Comparison of ENCODE assay signal across 2 cellular contexts in genomic region chr5:87844449-87844848, GRCh38.
TF ChIP-seq lines count a peak whose summit lies in the region.

No MANE protein-coding gene starts in this region.

TF ChIP-seq in liver, 16 proteins besides CTCF, POLR2A, EP300 and RAD21 (continued from another document):
- TF ChIP-seq, protein P1, sequence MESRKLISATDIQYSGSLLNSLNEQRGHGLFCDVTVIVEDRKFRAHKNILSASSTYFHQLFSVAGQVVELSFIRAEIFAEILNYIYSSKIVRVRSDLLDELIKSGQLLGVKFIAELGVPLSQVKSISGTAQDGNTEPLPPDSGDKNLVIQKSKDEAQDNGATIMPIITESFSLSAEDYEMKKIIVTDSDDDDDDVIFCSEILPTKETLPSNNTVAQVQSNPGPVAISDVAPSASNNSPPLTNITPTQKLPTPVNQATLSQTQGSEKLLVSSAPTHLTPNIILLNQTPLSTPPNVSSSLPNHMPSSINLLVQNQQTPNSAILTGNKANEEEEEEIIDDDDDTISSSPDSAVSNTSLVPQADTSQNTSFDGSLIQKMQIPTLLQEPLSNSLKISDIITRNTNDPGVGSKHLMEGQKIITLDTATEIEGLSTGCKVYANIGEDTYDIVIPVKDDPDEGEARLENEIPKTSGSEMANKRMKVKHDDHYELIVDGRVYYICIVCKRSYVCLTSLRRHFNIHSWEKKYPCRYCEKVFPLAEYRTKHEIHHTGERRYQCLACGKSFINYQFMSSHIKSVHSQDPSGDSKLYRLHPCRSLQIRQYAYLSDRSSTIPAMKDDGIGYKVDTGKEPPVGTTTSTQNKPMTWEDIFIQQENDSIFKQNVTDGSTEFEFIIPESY (IDR thresholded peaks at IDR 0.05) = no peak
- TF ChIP-seq YY1 (IDR thresholded peaks at IDR 0.05) = no peak
- no peak for TF ChIP-seq FOXA1 (IDR thresholded peaks at IDR 0.05)
- no peak for TF ChIP-seq FOXA2 (IDR thresholded peaks at IDR 0.05)
- no peak for TF ChIP-seq REST (IDR thresholded peaks at IDR 0.05)

TF ChIP-seq in HepG2, 621 proteins besides CTCF, POLR2A, EP300 and RAD21 (continued from another document):
- TF ChIP-seq, protein P2, sequence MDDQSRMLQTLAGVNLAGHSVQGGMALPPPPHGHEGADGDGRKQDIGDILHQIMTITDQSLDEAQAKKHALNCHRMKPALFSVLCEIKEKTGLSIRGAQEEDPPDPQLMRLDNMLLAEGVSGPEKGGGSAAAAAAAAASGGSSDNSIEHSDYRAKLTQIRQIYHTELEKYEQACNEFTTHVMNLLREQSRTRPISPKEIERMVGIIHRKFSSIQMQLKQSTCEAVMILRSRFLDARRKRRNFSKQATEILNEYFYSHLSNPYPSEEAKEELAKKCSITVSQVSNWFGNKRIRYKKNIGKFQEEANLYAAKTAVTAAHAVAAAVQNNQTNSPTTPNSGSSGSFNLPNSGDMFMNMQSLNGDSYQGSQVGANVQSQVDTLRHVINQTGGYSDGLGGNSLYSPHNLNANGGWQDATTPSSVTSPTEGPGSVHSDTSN (CRISPR knock-in tag; IDR thresholded peaks at IDR 0.05; ENCODE audit: borderline replicate concordance) = no peak
- TF ChIP-seq GPN1 (CRISPR knock-in tag; IDR thresholded peaks at IDR 0.05; ENCODE audit: borderline replicate concordance) = no peak
- no peak for TF ChIP-seq GMEB1 (CRISPR knock-in tag; IDR thresholded peaks at IDR 0.05; ENCODE audit: borderline replicate concordance)
- no peak for TF ChIP-seq MTF1 (CRISPR knock-in tag; IDR thresholded peaks at IDR 0.05)
- TF ChIP-seq GATA4 (IDR thresholded peaks at IDR 0.05; ENCODE audit: borderline replicate concordance, low read depth) = no peak
- no peak for TF ChIP-seq NFE2 (CRISPR knock-in tag; IDR thresholded peaks at IDR 0.05)
- TF ChIP-seq IKZF5 (CRISPR knock-in tag; IDR thresholded peaks at IDR 0.05) = no peak
- TF ChIP-seq THAP9 (CRISPR knock-in tag; IDR thresholded peaks at IDR 0.05; ENCODE audit: borderline replicate concordance) = no peak
- no peak for TF ChIP-seq HIVEP1 (CRISPR knock-in tag; IDR thresholded peaks at IDR 0.05)
- TF ChIP-seq TOE1 (CRISPR knock-in tag; IDR thresholded peaks at IDR 0.05) = no peak
- no peak for TF ChIP-seq PAF1 (CRISPR knock-in tag; IDR thresholded peaks at IDR 0.05)
- TF ChIP-seq ZNF232 (CRISPR knock-in tag; IDR thresholded peaks at IDR 0.05; ENCODE audit: borderline replicate concordance) = no peak
